Comparison of ENCODE assay signal across 12 cellular contexts in genomic region chr6:149449831-149450678, GRCh38. TPM values are rescaled to one million over a fixed set of nuclear protein-coding genes. Genes with fewer than 3 reads are reported as not detected.
DNase-seq lines count a peak whose midpoint lies in the region; ATAC-seq and TF ChIP-seq lines count a peak whose summit lies in the region.
"Had no signal": no experiment of that assay in that cellular context is flagged by ENCODE, and none has a peak within 500 bp of the region (broad histone marks: within the 10 kb centered on the region; RNA-seq: fewer than 3 reads in every experiment).

No MANE protein-coding gene starts in this region.

- DNase-seq in AG04449 (ENCODE audit: low read depth, low spot score) (no peak), PC-3 (no peak), glutamatergic neuron (no peak), neuronal stem cell (ENCODE audit: low spot score) (no peak), ureter (ENCODE audit: low spot score) (no peak), RPMI8226 (no peak), SIG-M5 treated with dmso at 0.1 percent for 504 hours (lab: John Stamatoyannopoulos, UW; ENCODE audit: unreplicated experiment) (no peak)
- DNase-seq in activated CD8-positive, alpha-beta memory T cell treated with anti-CD3 and anti-CD28 coated beads for 24 hours = no peak
- DNase-seq: Karpas-422, T-helper 9 cell had no signal

- peaks cover 10% of the 10 kb centered on the region for H3K9me3 Mint-ChIP-seq in glutamatergic neuron (ENCODE audit: unreplicated experiment)

- no peaks in the 10 kb centered on the region for H3K9me3 ChIP-seq in PC-3 (ENCODE audit: low read length)
- H3K9me3 ChIP-seq in neuronal stem cell (replicated peaks in 1 of 2; ENCODE audit: control insufficient read depth in 2 of 2, insufficient read depth in 1 of 2, low read depth in 1 of 2, low read length in 2 of 2) = no peaks in the 10 kb centered on the region

- H3K4me2 ChIP-seq in PC-3 (ENCODE audit: low read length) = peak overlapping the region; percentile 31; the same call in 1 of the 2 replicates
- peak overlapping the region; percentile 82 for H3K4me2 ChIP-seq in neuronal stem cell (ENCODE audit: insufficient read depth, low read length, poor library complexity, severe bottlenecking)

- no peak for TF ChIP-seq CTCF in AG04449 (IDR thresholded peaks at IDR 0.05; ENCODE audit: insufficient read depth, low read length, missing control alignments)
- TF ChIP-seq CTCF in PC-3 (conservative IDR thresholded peaks at IDR 0.05; ENCODE audit: low read depth, low read length) = no peak
- no peak for TF ChIP-seq CTCF in glutamatergic neuron (IDR thresholded peaks at IDR 0.05; ENCODE audit: partially characterized antibody, unreplicated experiment)

- H3K27ac ChIP-seq in PC-3 (ENCODE audit: low read length) (no peak overlapping the region), neuronal stem cell (replicated peaks; ENCODE audit: low read length) (no peak overlapping the region)
- H3K27ac ChIP-seq: C4-2B had no signal

- no CpG with 5 or more reads among the region's 14 CpGs for WGBS in neuronal stem cell (ENCODE audit: extremely low coverage in 2 of 2, insufficient read length in 2 of 2, insufficient replicate concordance in 1 of 2), 2 donors

- H3K27ac Mint-ChIP-seq in glutamatergic neuron (ENCODE audit: unreplicated experiment) = no peak overlapping the region

- H4K20me1 ChIP-seq in PC-3 (ENCODE audit: low read length) = no peaks in the 10 kb centered on the region

- H3F3A ChIP-seq in PC-3 (ENCODE audit: low read length, unreplicated experiment) = no peaks in the 10 kb centered on the region

- peaks cover 17% of the 10 kb centered on the region for H3K27me3 Mint-ChIP-seq in glutamatergic neuron (ENCODE audit: unreplicated experiment)

- H3K23ac ChIP-seq in neuronal stem cell (ENCODE audit: low read depth, low read length, poor library complexity) = peak overlapping the region; percentile 74

- H2AK5ac ChIP-seq in neuronal stem cell (ENCODE audit: low read depth, low read length) = no peak overlapping the region

- ATAC-seq in PC-3 = no peak

- peak overlapping the region; percentile 61 for H3K4me3 Mint-ChIP-seq in glutamatergic neuron (ENCODE audit: unreplicated experiment)

- no peak overlapping the region for H4K8ac ChIP-seq in neuronal stem cell (ENCODE audit: low read depth, low read length)

- intact Hi-C loops in PC-3 (cut with micrococcal nuclease) = no loop called here

- peak overlapping the region; percentile 6 for H2BK5ac ChIP-seq in neuronal stem cell (ENCODE audit: low read length)

- H3K4me1 ChIP-seq in PC-3 (ENCODE audit: insufficient read depth, low read length) (peaks cover 14% of the 10 kb centered on the region), neuronal stem cell (ENCODE audit: control insufficient read depth in 2 of 2, insufficient read depth in 1 of 2, low read depth in 1 of 2, low read length in 2 of 2) (no peaks in the 10 kb centered on the region)

- no peak overlapping the region for H3K4ac ChIP-seq in neuronal stem cell (ENCODE audit: low read length)

- no peak overlapping the region for H2BK120ac ChIP-seq in neuronal stem cell (ENCODE audit: low read depth, low read length)

- H4K91ac ChIP-seq in neuronal stem cell (ENCODE audit: low read depth, low read length, poor library complexity) = no peak overlapping the region

- peak overlapping the region; percentile 65 for H2BK12ac ChIP-seq in neuronal stem cell (ENCODE audit: low read length)

- H3K4me3 ChIP-seq in AG04449 (ENCODE audit: low read depth, low read length) = peak overlapping the region; percentile 46; the same call in 1 of the 2 replicates
- H3K4me3 ChIP-seq in PC-3 (ENCODE audit: low read length) = no peak overlapping the region
- H3K4me3 ChIP-seq in neuronal stem cell (ENCODE audit: low read length in 2 of 2) = peak overlapping the region in 1 of 2 donors; percentile 78

- H3K9ac ChIP-seq in PC-3 (ENCODE audit: low read length) (no peak overlapping the region), neuronal stem cell (ENCODE audit: low read depth, low read length, poor library complexity) (no peak overlapping the region)

- no peaks in the 10 kb centered on the region for H3K9me2 ChIP-seq in PC-3 (replicated peaks; ENCODE audit: low read length)

- H3K36me3 ChIP-seq in PC-3 (ENCODE audit: low read depth, low read length) (no peaks in the 10 kb centered on the region), neuronal stem cell (replicated peaks in 1 of 2; ENCODE audit: control insufficient read depth in 2 of 2, insufficient read depth in 2 of 2, low read length in 2 of 2) (no peaks in the 10 kb centered on the region)

- H3K27me3 ChIP-seq in PC-3 (ENCODE audit: low read length) (no peaks in the 10 kb centered on the region), neuronal stem cell (ENCODE audit: control insufficient read depth in 3 of 3, insufficient read depth in 3 of 3, low read depth in 1 of 3, low read length in 3 of 3) (peaks cover 15 to 47% (median 36%) of the 10 kb centered on the region in 3 experiments)

- BruUV-seq in PC-3 (replicated peaks; lab: Mats Ljungman, UMichigan) = no TSS peak

- peak overlapping the region; percentile 90 for H3K18ac ChIP-seq in neuronal stem cell (ENCODE audit: low read length)

- H3K36me3 Mint-ChIP-seq in glutamatergic neuron (ENCODE audit: unreplicated experiment) = no peaks in the 10 kb centered on the region

- H2AFZ ChIP-seq in PC-3 (ENCODE audit: low read length) (no peak overlapping the region), neuronal stem cell (ENCODE audit: low read length) (no peak overlapping the region)

- H3K14ac ChIP-seq in neuronal stem cell (ENCODE audit: low read length) = no peak overlapping the region

- peak overlapping the region; percentile 6 for H2BK15ac ChIP-seq in neuronal stem cell (ENCODE audit: low read length)

- H3K79me2 ChIP-seq in PC-3 (ENCODE audit: low read length) = no peaks in the 10 kb centered on the region

- H3K79me1 ChIP-seq in neuronal stem cell (ENCODE audit: low read depth, low read length) = no peaks in the 10 kb centered on the region

- no peaks in the 10 kb centered on the region for H3K4me1 Mint-ChIP-seq in glutamatergic neuron (ENCODE audit: low read depth, unreplicated experiment)

- CTCF ChIA-PET in AG04449 (lab: Yijun Ruan, JAX) = interaction anchor here (9.9 kb wide), 1 partner anchor 17 kb away, joined by 61 read pairs; no protein-coding TSS in a partner anchor
- CTCF ChIA-PET in PC-3 (lab: Charles Lee) = no interaction called here

- POLR2A ChIA-PET in AG04449 (lab: Yijun Ruan, JAX) = interaction anchor here (0.8 kb wide), 1 partner anchor 268 kb away, joined by 3 read pairs; the partner anchor contains the start of gene LATS1
- POLR2A ChIA-PET in PC-3 (lab: Charles Lee; ENCODE audit: unreplicated experiment) = no interaction called here

RNA-seq across cellular contexts. Expression of gene ZC3H12D, which starts 34.8 kb away (rescaled TPM):
- total RNA-seq in PC-3 (2014; rRNA removed) (not detected in 2 replicates), glutamatergic neuron (ENCODE audit: unreplicated experiment) (48.7 TPM), ureter (2.4 TPM)
- 0.10 TPM for polyA plus RNA-seq in neuronal stem cell (2013, experiment 1 of 2)
- polyA plus RNA-seq in neuronal stem cell (2013, experiment 2 of 2) = 0.08 TPM
- total RNA-seq: endothelial cell of umbilical vein had no signal

RNA-seq across cellular contexts. Expression of gene SUMO4, which starts 50.0 kb away (rescaled TPM):
- total RNA-seq in PC-3 (2014; rRNA removed) = 0.69 TPM in 1 of 2 replicates, not detected in the other
- 1.3 TPM for total RNA-seq in glutamatergic neuron (ENCODE audit: unreplicated experiment)
- polyA plus RNA-seq in neuronal stem cell (2013, experiment 1 of 2) = 0.11 TPM
- polyA plus RNA-seq in neuronal stem cell (2013, experiment 2 of 2) = 0.19 TPM
- total RNA-seq in ureter = 5.0 TPM

Comparison
In these comparisons a context has a peak if more than half of its experiments do, and no peak if none do; other contexts are left out.
1. RNA of gene ZC3H12D, which starts 34.8 kb away (total RNA-seq): 48.7 TPM in glutamatergic neuron (single experiment); 2.4 TPM in ureter (single experiment) and not detected in PC-3; every median in the first group is over 10 times any median in the second.